Comparison of ENCODE assay signal across 36 cellular contexts in the genomic region with DNA sequence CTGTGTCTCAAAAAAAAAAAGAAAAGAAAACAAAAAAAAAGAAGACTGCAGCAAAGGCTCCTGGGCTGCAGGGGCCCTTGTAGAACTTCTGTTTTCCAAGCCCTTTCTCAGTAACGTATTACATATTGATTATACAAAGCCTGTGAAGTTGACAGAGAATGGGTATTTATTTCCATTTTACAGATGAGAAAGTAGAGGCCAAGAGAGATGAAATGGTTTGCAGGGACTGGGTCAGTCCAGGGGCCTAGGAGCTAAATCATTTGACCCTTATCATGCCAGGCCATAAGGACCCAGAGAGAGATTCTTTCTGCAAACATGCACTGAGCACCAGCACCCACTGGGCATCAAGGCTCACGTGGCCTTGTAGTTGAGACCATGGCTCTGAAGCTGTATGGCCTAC. TPM values are rescaled to one million over a fixed set of nuclear protein-coding genes. Genes with fewer than 3 reads are reported as not detected.
"Had no signal": no experiment of that assay in that cellular context is flagged by ENCODE, and none has a peak within 500 bp of the region (broad histone marks: within the 10 kb centered on the region; RNA-seq: fewer than 3 reads in every experiment).

No MANE protein-coding gene starts in this region.

- H2AFZ ChIP-seq: parathyroid adenoma had no signal

- DNase-seq: naive B cell; naive thymus-derived CD8-positive, alpha-beta T cell; nephron progenitor cell; nucleus accumbens; ovary; posterior cingulate gyrus; psoas muscle; right cardiac atrium; spleen; stimulated activated CD4-positive, alpha-beta T cell treated with anti-CD3 and anti-CD28 coated beads, Interleukin-12 subunit alpha, Interleukin-12 subunit beta, amount 100 ng/mL, for 4 hours; stimulated activated CD4-positive, alpha-beta T cell treated with anti-CD3 and anti-CD28 coated beads, Interleukin-1b, Interleukin-23, amount 100 ng/mL, for 48 hours; stimulated activated CD4-positive, alpha-beta T cell treated with anti-CD3 and anti-CD28 coated beads, Interleukin-4, amount 100 ng/mL, for 1 hour; stimulated activated CD4-positive, alpha-beta T cell treated with anti-CD3 and anti-CD28 coated beads, Interleukin-4, amount 100 ng/mL, for 4 hours; stimulated activated CD8-positive, alpha-beta memory T cell treated with anti-CD3 and anti-CD28 coated beads, Interleukin-4, amount 100 ng/mL, for 48 hours; stimulated activated naive CD4-positive, alpha-beta T cell; stomach; thyroid gland; trophoblast cell; upper lobe of left lung had no signal

- H3K4me2 ChIP-seq: smooth muscle cell had no signal

- H3K4me3 ChIP-seq: ovary, psoas muscle, skin epidermis, smooth muscle cell, spleen, stomach, thoracic aorta, thyroid gland, tibial nerve, upper lobe of left lung, uterus had no signal

- H3K27me3 ChIP-seq: neutrophil, ovary, spleen, stomach, thyroid gland, tibial nerve, upper lobe of left lung, uterus had no signal

- H3K36me3 ChIP-seq: ovary, uterus had no signal

- H3K4me1 ChIP-seq: parathyroid adenoma, uterus had no signal

- H3K9me3 ChIP-seq: neutrophil, ovary, psoas muscle, spleen, stomach, thoracic aorta, thyroid gland, tibial nerve, upper lobe of left lung, uterus had no signal

- H3K79me2 ChIP-seq: parathyroid adenoma had no signal

- H3K27ac ChIP-seq: neutrophil, ovary, parathyroid adenoma, psoas muscle, skin epidermis, spleen, stomach, thoracic aorta, thyroid gland, tibial nerve, upper lobe of left lung, uterus had no signal

- ATAC-seq: naive thymus-derived CD8-positive, alpha-beta T cell; natural killer cell treated with Interleukin-12 subunit alpha and Interleukin-12 subunit beta and Interleukin-15 and Interleukin-18, amount 100 ng/mL, for 72 hours; psoas muscle; right cardiac atrium; sciatic nerve; stimulated activated memory B cell treated with anti-CD40 and anti-IgM and Interleukin-4, amounts not matched to agents 10 μg/mL and 1 μg/mL and 100 μg/mL, for 72 hours had no signal

- H3K9ac ChIP-seq: parathyroid adenoma had no signal

RNA-seq across cellular contexts. Expression of gene GPHA2, which starts 6.7 kb away (rescaled TPM):
- total RNA-seq: natural killer cell treated with Interleukin-12 subunit alpha and Interleukin-12 subunit beta and Interleukin-15 and Interleukin-18, amount 100 ng/mL, for 72 hours; neural crest cell; omental fat pad; psoas muscle; renal cortical epithelial cell; right cardiac atrium; sciatic nerve; smooth muscle cell; spleen; stomach; subcutaneous adipose tissue; temporal lobe; thoracic aorta; tibial nerve; upper lobe of left lung; urinary bladder; uterus had no signal
- polyA plus RNA-seq: naive thymus-derived CD8-positive, alpha-beta T cell; psoas muscle; right cardiac atrium; urinary bladder had no signal

RNA-seq across cellular contexts. Expression of gene MAJIN, which starts 43.0 kb away (rescaled TPM):
- total RNA-seq: natural killer cell treated with Interleukin-12 subunit alpha and Interleukin-12 subunit beta and Interleukin-15 and Interleukin-18, amount 100 ng/mL, for 72 hours; neural crest cell; omental fat pad; progenitor cell of endocrine pancreas; psoas muscle; renal cortical epithelial cell; right cardiac atrium; sciatic nerve; smooth muscle cell; stomach; subcutaneous adipose tissue; temporal lobe; thoracic aorta; tibial nerve; urinary bladder had no signal
- polyA plus RNA-seq: ovary, psoas muscle, right cardiac atrium, smooth muscle cell, urinary bladder had no signal
